Comparison of ENCODE assay signal across 8 cellular contexts in genomic region chr15:91855241-91855640, GRCh38. TPM values are rescaled to one million over a fixed set of nuclear protein-coding genes. Genes with fewer than 3 reads are reported as not detected.
A peak's percentile ranks its signal among the peaks of the same experiment; 100 is the strongest.
DNase-seq lines count a peak whose midpoint lies in the region; ATAC-seq and TF ChIP-seq lines count a peak whose summit lies in the region.

No MANE protein-coding gene starts in this region.

- peak overlapping the region; percentile 91 for H3K27ac Mint-ChIP-seq in CD4-positive, alpha-beta T cell
- H3K27ac Mint-ChIP-seq in IgD-negative memory B cell = peak overlapping the region in 2 of 3 donors; percentile 29 to 95
- peak overlapping the region; percentile 88 for H3K27ac Mint-ChIP-seq in central memory CD8-positive, alpha-beta T cell (ENCODE audit: low read depth)
- H3K27ac Mint-ChIP-seq in naive thymus-derived CD8-positive, alpha-beta T cell = peak overlapping the region; percentile 48 to 93 (median 88)

- H3K9me3 ChIP-seq in CD4-positive, alpha-beta T cell (ENCODE audit: control insufficient read depth, low read length) = no peaks in the 10 kb centered on the region
- no peaks in the 10 kb centered on the region for H3K9me3 ChIP-seq in gastroesophageal sphincter

- H3K4me1 ChIP-seq in gastroesophageal sphincter = peaks cover 6 to 57% (median 20%) of the 10 kb centered on the region in 3 donors

- no peak for TF ChIP-seq POLR2A in gastroesophageal sphincter (IDR thresholded peaks at IDR 0.05)

- H3K4me1 Mint-ChIP-seq in CD4-positive, alpha-beta T cell (ENCODE audit: low read depth) = peaks cover 80% of the 10 kb centered on the region
- peaks cover 24 to 29% (median 25%) of the 10 kb centered on the region in 3 donors for H3K4me1 Mint-ChIP-seq in IgD-negative memory B cell
- H3K4me1 Mint-ChIP-seq in central memory CD8-positive, alpha-beta T cell = peaks cover 61% of the 10 kb centered on the region
- peaks cover 40 to 77% (median 67%) of the 10 kb centered on the region in 4 donors for H3K4me1 Mint-ChIP-seq in naive thymus-derived CD8-positive, alpha-beta T cell

- DNase-seq in CD4-positive, alpha-beta T cell = no peak
- no peak for DNase-seq in central memory CD8-positive, alpha-beta T cell (ENCODE audit: low spot score in 2 of 2)
- no peak for DNase-seq in naive thymus-derived CD8-positive, alpha-beta T cell
- DNase-seq in stimulated activated CD4-positive, alpha-beta T cell treated with anti-CD3 and anti-CD28 coated beads, Interleukin-2, amount 100 ng/mL, for 48 hours = no peak
- no peak for DNase-seq in midbrain (lab: John Stamatoyannopoulos, UW)

- ATAC-seq in CD4-positive, alpha-beta T cell (ENCODE audit: poor library complexity) = no peak
- no peak for ATAC-seq in central memory CD8-positive, alpha-beta T cell (replicated peaks; ENCODE audit: extremely low read depth, poor library complexity, severe bottlenecking)
- ATAC-seq in naive thymus-derived CD8-positive, alpha-beta T cell = no peak
- ATAC-seq in gastroesophageal sphincter (no peak), GM21447 (IDR thresholded peaks at IDR 0.05; ENCODE audit: unreplicated experiment) (no peak)

- intact Hi-C loops in CD4-positive, alpha-beta T cell (cut with DNase I, micrococcal nuclease) = loop anchor here (5.0 to 10.0 kb wide), 3 partner anchors 72 to 550 kb away; no protein-coding TSS in a partner anchor

- peak overlapping the region; percentile 6 for H3K27ac ChIP-seq in CD4-positive, alpha-beta T cell (ENCODE audit: low read depth, low read length)
- H3K27ac ChIP-seq in gastroesophageal sphincter = peak overlapping the region in 2 of 4 donors; percentile 94 to 95

- H3K4me3 Mint-ChIP-seq in CD4-positive, alpha-beta T cell = peak overlapping the region; percentile 93
- H3K4me3 Mint-ChIP-seq in IgD-negative memory B cell = peak overlapping the region; percentile 67 to 91 (median 84)
- peak overlapping the region; percentile 69 for H3K4me3 Mint-ChIP-seq in central memory CD8-positive, alpha-beta T cell
- peak overlapping the region in 9 of 10 donors; percentile 77 to 94 (median 85) for H3K4me3 Mint-ChIP-seq in naive thymus-derived CD8-positive, alpha-beta T cell

- 57 to 71% methylated on average over 6 of the region's 6 CpGs for WGBS in gastroesophageal sphincter (ENCODE audit: low coverage in 1 of 2), 2 donors

- no peak for TF ChIP-seq EP300 in gastroesophageal sphincter (IDR thresholded peaks at IDR 0.05)

- peak overlapping the region in 1 of 2 donors; percentile 79 for H3K4me3 ChIP-seq in gastroesophageal sphincter

- CTCF ChIA-PET in CD4-positive, alpha-beta T cell (lab: Charles Lee) = interaction anchor here (1.7 kb wide), 1 partner anchor 149 kb away, joined by 7 read pairs; no protein-coding TSS in a partner anchor

- H3K36me3 Mint-ChIP-seq in CD4-positive, alpha-beta T cell (ENCODE audit: low read depth) = peaks cover 4% of the 10 kb centered on the region
- H3K36me3 Mint-ChIP-seq in IgD-negative memory B cell = peaks cover 2% of the 10 kb centered on the region
- H3K36me3 Mint-ChIP-seq in central memory CD8-positive, alpha-beta T cell (ENCODE audit: insufficient read depth) = peaks cover 20% of the 10 kb centered on the region
- H3K36me3 Mint-ChIP-seq in naive thymus-derived CD8-positive, alpha-beta T cell = no peaks in the 10 kb centered on the region

- no peak for TF ChIP-seq CTCF in CD4-positive, alpha-beta T cell (IDR thresholded peaks at IDR 0.05)
- TF ChIP-seq CTCF in gastroesophageal sphincter (IDR thresholded peaks at IDR 0.05) = no peak

- no peaks in the 10 kb centered on the region for H3K9me3 Mint-ChIP-seq in CD4-positive, alpha-beta T cell
- H3K9me3 Mint-ChIP-seq in IgD-negative memory B cell = peaks cover 1 to 3% (median 2%) of the 10 kb centered on the region in 3 donors
- no peaks in the 10 kb centered on the region for H3K9me3 Mint-ChIP-seq in central memory CD8-positive, alpha-beta T cell
- no peaks in the 10 kb centered on the region for H3K9me3 Mint-ChIP-seq in naive thymus-derived CD8-positive, alpha-beta T cell

- H3K27me3 Mint-ChIP-seq in CD4-positive, alpha-beta T cell = no peaks in the 10 kb centered on the region
- H3K27me3 Mint-ChIP-seq in IgD-negative memory B cell = peaks cover 49% of the 10 kb centered on the region
- no peaks in the 10 kb centered on the region for H3K27me3 Mint-ChIP-seq in central memory CD8-positive, alpha-beta T cell
- H3K27me3 Mint-ChIP-seq in naive thymus-derived CD8-positive, alpha-beta T cell = no peaks in the 10 kb centered on the region

- no peaks in the 10 kb centered on the region for H3K36me3 ChIP-seq in gastroesophageal sphincter

- no peaks in the 10 kb centered on the region for H3K27me3 ChIP-seq in CD4-positive, alpha-beta T cell (ENCODE audit: control insufficient read depth, insufficient read depth, low read length)
- no peaks in the 10 kb centered on the region for H3K27me3 ChIP-seq in gastroesophageal sphincter

- POLR2A ChIA-PET in CD4-positive, alpha-beta T cell (lab: Charles Lee) = interaction anchor here (1.0 to 4.0 kb wide), 4 partner anchors 12 to 1962 kb away, joined by 4 to 15 read pairs (median 8); partner anchors contain the start of gene AP3S2
- POLR2A ChIA-PET in naive thymus-derived CD8-positive, alpha-beta T cell (lab: Charles Lee) = no interaction called here

RNA-seq across cellular contexts. Expression of gene SLCO3A1, which starts 1.7 kb away (rescaled TPM):
- 10 to 100 TPM; 29.5 to 30.4 TPM for total RNA-seq in CD4-positive, alpha-beta T cell
- 3.1 TPM for polyA plus RNA-seq in IgD-negative memory B cell
- total RNA-seq in naive thymus-derived CD8-positive, alpha-beta T cell = 10 to 100 TPM; 12.4 to 12.9 TPM
- polyA plus RNA-seq in naive thymus-derived CD8-positive, alpha-beta T cell = 10 to 100 TPM in 2 of 3 donors, 1 to 10 TPM in 1; 9.3 to 11.8 (median 10.2) TPM
- 10 to 100 TPM; 10.1 to 14.4 (median 12.1) TPM for total RNA-seq in gastroesophageal sphincter
